In the genomic region with DNA sequence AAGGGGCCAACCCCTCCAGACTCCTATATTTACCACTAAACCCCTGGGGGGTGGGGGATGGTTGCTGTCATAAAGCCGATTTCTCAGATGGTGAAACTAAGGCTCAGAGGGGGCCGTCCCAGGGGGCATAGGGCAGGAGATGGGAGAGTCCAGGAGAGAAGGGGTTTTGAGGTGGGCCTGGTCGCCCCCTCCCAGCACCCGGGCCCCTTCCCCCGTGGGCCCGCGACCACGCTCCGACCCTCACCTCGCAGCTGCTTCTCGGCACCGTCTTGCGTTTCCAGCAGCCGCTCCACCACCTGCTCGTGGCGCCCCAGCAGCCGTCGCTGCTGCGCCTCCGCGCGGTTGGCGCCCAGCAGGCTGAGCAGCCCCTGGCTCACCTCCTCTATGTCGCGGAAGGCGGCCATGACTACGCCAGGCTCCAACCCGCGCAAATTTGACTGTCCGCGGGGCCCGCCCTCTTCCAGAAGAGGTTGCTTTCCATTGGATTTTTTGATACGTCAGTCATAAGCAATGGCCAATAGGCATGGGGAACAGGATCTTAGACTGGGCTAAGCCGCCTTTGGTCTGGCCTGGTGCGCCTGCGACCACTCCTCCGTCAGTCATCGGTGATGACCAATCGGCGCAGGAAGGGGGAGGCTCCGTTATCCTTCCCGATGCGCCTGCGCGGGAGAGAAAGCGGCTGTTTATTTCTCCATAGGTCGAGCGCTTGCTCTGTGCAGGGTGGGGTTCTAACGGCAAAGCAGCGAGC, we compare ENCODE assay signal across 1 cellular context.
TF ChIP-seq lines count a peak whose summit lies in the region.

A gene with protein sequence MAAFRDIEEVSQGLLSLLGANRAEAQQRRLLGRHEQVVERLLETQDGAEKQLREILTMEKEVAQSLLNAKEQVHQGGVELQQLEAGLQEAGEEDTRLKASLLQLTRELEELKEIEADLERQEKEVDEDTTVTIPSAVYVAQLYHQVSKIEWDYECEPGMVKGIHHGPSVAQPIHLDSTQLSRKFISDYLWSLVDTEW (minus strand): TSS at position 410 of the 748 bp plus-strand sequence. CDS start 6 bp downstream, at position 404.

TF ChIP-seq in HepG2, 621 proteins besides CTCF, POLR2A, EP300 and RAD21 (continued from another document and continues in another):
- TF ChIP-seq DR1 (CRISPR knock-in tag; IDR thresholded peaks at IDR 0.05) (peak; percentile 73), SALL2 (CRISPR knock-in tag; IDR thresholded peaks at IDR 0.05) (no peak), ZFP36L1 (CRISPR knock-in tag; IDR thresholded peaks at IDR 0.05) (peak; percentile 64; the same call in 1 of the 2 replicates), NFYB (CRISPR knock-in tag; IDR thresholded peaks at IDR 0.05) (peak; percentile 96), KAT8 (CRISPR knock-in tag; IDR thresholded peaks at IDR 0.05) (peak; percentile 46), XBP1 (CRISPR knock-in tag; IDR thresholded peaks at IDR 0.05) (no peak), CREM (IDR thresholded peaks at IDR 0.05) (peak; percentile 40), CREM (CRISPR knock-in tag; IDR thresholded peaks at IDR 0.05) (no peak; the same call in 1 of the 2 replicates), DNMT1 (CRISPR knock-in tag; IDR thresholded peaks at IDR 0.05) (peak; percentile 78; the same call in 1 of the 2 replicates), JUN (CRISPR knock-in tag; IDR thresholded peaks at IDR 0.05) (no peak), SKI (IDR thresholded peaks at IDR 0.05; ENCODE audit: partially characterized antibody) (no peak), SMYD3 (CRISPR knock-in tag; IDR thresholded peaks at IDR 0.05) (no peak), RELA (CRISPR knock-in tag; IDR thresholded peaks at IDR 0.05) (no peak), MED1 (CRISPR knock-in tag; IDR thresholded peaks at IDR 0.05) (no peak), SMAD3 (CRISPR knock-in tag; IDR thresholded peaks at IDR 0.05) (no peak; the same call in 1 of the 2 replicates), MIER3 (CRISPR knock-in tag; IDR thresholded peaks at IDR 0.05; ENCODE audit: borderline replicate concordance) (peak; percentile 42; the same call in 1 of the 2 replicates), MBNL3 (CRISPR knock-in tag; conservative IDR thresholded peaks at IDR 0.05) (no peak), NPAS2 (CRISPR knock-in tag; IDR thresholded peaks at IDR 0.05; ENCODE audit: borderline replicate concordance) (no peak), ZFAT (CRISPR knock-in tag; conservative IDR thresholded peaks at IDR 0.05) (no peak), MTF2 (CRISPR knock-in tag; IDR thresholded peaks at IDR 0.05; ENCODE audit: borderline replicate concordance) (no peak), BRCA1 (CRISPR knock-in tag; IDR thresholded peaks at IDR 0.05) (0 out of 2 replicates have a peak, but pooled peaks have one; percentile 17), KDM1A (CRISPR knock-in tag; IDR thresholded peaks at IDR 0.05) (no peak), U2AF1 (optimal IDR thresholded peaks at IDR 0.05; ENCODE audit: low read depth, low read length) (no peak), ZBTB3 (CRISPR knock-in tag; IDR thresholded peaks at IDR 0.05; ENCODE audit: borderline replicate concordance, low read depth) (no peak), ZNF724P (CRISPR knock-in tag; IDR thresholded peaks at IDR 0.05; ENCODE audit: borderline replicate concordance) (peak; percentile 86), ZMYM2 (CRISPR knock-in tag; IDR thresholded peaks at IDR 0.05) (no peak), AGO2 (optimal IDR thresholded peaks at IDR 0.05; ENCODE audit: low read depth, low read length) (peak; percentile 23), ZFP1 (CRISPR knock-in tag; IDR thresholded peaks at IDR 0.05) (no peak), SMAD9 (CRISPR knock-in tag; IDR thresholded peaks at IDR 0.05) (no peak), ZNF34 (CRISPR knock-in tag; IDR thresholded peaks at IDR 0.05; ENCODE audit: borderline replicate concordance) (no peak), GTF3A (CRISPR knock-in tag; conservative IDR thresholded peaks at IDR 0.05) (no peak), ZSCAN29 (CRISPR knock-in tag; conservative IDR thresholded peaks at IDR 0.05) (no peak), ZNF335 (CRISPR knock-in tag; IDR thresholded peaks at IDR 0.05) (no peak), SYNCRIP (IDR thresholded peaks at IDR 0.05; ENCODE audit: insufficient read depth, low read depth, low read length) (no peak), SIN3B (IDR thresholded peaks at IDR 0.05; ENCODE audit: low read length) (peak; percentile 95), ZNF382 (CRISPR knock-in tag; IDR thresholded peaks at IDR 0.05; ENCODE audit: borderline replicate concordance) (no peak), ETV6 (CRISPR knock-in tag; conservative IDR thresholded peaks at IDR 0.05) (no peak), ZNF3 (CRISPR knock-in tag; IDR thresholded peaks at IDR 0.05) (no peak)
- TF ChIP-seq, protein P1, sequence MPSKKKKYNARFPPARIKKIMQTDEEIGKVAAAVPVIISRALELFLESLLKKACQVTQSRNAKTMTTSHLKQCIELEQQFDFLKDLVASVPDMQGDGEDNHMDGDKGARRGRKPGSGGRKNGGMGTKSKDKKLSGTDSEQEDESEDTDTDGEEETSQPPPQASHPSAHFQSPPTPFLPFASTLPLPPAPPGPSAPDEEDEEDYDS (CRISPR knock-in tag; IDR thresholded peaks at IDR 0.05) = peak; percentile 85
- TF ChIP-seq, protein P2, sequence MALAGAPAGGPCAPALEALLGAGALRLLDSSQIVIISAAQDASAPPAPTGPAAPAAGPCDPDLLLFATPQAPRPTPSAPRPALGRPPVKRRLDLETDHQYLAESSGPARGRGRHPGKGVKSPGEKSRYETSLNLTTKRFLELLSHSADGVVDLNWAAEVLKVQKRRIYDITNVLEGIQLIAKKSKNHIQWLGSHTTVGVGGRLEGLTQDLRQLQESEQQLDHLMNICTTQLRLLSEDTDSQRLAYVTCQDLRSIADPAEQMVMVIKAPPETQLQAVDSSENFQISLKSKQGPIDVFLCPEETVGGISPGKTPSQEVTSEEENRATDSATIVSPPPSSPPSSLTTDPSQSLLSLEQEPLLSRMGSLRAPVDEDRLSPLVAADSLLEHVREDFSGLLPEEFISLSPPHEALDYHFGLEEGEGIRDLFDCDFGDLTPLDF (CRISPR knock-in tag; IDR thresholded peaks at IDR 0.05) = peak; percentile 99
- TF ChIP-seq, protein P3, sequence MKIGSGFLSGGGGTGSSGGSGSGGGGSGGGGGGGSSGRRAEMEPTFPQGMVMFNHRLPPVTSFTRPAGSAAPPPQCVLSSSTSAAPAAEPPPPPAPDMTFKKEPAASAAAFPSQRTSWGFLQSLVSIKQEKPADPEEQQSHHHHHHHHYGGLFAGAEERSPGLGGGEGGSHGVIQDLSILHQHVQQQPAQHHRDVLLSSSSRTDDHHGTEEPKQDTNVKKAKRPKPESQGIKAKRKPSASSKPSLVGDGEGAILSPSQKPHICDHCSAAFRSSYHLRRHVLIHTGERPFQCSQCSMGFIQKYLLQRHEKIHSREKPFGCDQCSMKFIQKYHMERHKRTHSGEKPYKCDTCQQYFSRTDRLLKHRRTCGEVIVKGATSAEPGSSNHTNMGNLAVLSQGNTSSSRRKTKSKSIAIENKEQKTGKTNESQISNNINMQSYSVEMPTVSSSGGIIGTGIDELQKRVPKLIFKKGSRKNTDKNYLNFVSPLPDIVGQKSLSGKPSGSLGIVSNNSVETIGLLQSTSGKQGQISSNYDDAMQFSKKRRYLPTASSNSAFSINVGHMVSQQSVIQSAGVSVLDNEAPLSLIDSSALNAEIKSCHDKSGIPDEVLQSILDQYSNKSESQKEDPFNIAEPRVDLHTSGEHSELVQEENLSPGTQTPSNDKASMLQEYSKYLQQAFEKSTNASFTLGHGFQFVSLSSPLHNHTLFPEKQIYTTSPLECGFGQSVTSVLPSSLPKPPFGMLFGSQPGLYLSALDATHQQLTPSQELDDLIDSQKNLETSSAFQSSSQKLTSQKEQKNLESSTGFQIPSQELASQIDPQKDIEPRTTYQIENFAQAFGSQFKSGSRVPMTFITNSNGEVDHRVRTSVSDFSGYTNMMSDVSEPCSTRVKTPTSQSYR (CRISPR knock-in tag; IDR thresholded peaks at IDR 0.05; ENCODE audit: borderline replicate concordance) = no peak
- TF ChIP-seq, protein P4, sequence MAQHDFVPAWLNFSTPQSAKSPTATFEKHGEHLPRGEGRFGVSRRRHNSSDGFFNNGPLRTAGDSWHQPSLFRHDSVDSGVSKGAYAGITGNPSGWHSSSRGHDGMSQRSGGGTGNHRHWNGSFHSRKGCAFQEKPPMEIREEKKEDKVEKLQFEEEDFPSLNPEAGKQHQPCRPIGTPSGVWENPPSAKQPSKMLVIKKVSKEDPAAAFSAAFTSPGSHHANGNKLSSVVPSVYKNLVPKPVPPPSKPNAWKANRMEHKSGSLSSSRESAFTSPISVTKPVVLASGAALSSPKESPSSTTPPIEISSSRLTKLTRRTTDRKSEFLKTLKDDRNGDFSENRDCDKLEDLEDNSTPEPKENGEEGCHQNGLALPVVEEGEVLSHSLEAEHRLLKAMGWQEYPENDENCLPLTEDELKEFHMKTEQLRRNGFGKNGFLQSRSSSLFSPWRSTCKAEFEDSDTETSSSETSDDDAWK (CRISPR knock-in tag; IDR thresholded peaks at IDR 0.05) = no peak
- TF ChIP-seq, protein P5, sequence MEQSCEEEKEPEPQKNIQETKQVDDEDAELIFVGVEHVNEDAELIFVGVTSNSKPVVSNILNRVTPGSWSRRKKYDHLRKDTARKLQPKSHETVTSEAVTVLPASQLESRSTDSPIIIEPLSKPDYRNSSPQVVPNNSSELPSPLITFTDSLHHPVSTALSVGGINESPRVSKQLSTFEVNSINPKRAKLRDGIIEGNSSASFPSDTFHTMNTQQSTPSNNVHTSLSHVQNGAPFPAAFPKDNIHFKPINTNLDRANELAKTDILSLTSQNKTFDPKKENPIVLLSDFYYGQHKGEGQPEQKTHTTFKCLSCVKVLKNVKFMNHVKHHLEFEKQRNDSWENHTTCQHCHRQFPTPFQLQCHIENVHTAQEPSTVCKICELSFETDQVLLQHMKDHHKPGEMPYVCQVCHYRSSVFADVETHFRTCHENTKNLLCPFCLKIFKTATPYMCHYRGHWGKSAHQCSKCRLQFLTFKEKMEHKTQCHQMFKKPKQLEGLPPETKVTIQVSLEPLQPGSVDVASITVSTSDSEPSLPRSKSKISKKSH (CRISPR knock-in tag; IDR thresholded peaks at IDR 0.05; ENCODE audit: borderline replicate concordance) = no peak
- TF ChIP-seq, protein P6, sequence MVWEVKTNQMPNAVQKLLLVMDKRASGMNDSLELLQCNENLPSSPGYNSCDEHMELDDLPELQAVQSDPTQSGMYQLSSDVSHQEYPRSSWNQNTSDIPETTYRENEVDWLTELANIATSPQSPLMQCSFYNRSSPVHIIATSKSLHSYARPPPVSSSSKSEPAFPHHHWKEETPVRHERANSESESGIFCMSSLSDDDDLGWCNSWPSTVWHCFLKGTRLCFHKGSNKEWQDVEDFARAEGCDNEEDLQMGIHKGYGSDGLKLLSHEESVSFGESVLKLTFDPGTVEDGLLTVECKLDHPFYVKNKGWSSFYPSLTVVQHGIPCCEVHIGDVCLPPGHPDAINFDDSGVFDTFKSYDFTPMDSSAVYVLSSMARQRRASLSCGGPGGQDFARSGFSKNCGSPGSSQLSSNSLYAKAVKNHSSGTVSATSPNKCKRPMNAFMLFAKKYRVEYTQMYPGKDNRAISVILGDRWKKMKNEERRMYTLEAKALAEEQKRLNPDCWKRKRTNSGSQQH (CRISPR knock-in tag; IDR thresholded peaks at IDR 0.05; ENCODE audit: low read depth) = peak; percentile 71; the same call in 1 of the 2 replicates
- TF ChIP-seq, protein P7, sequence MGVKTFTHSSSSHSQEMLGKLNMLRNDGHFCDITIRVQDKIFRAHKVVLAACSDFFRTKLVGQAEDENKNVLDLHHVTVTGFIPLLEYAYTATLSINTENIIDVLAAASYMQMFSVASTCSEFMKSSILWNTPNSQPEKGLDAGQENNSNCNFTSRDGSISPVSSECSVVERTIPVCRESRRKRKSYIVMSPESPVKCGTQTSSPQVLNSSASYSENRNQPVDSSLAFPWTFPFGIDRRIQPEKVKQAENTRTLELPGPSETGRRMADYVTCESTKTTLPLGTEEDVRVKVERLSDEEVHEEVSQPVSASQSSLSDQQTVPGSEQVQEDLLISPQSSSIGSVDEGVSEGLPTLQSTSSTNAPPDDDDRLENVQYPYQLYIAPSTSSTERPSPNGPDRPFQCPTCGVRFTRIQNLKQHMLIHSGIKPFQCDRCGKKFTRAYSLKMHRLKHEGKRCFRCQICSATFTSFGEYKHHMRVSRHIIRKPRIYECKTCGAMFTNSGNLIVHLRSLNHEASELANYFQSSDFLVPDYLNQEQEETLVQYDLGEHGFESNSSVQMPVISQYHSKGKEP (CRISPR knock-in tag; IDR thresholded peaks at IDR 0.05) = no peak
- TF ChIP-seq, protein P8, sequence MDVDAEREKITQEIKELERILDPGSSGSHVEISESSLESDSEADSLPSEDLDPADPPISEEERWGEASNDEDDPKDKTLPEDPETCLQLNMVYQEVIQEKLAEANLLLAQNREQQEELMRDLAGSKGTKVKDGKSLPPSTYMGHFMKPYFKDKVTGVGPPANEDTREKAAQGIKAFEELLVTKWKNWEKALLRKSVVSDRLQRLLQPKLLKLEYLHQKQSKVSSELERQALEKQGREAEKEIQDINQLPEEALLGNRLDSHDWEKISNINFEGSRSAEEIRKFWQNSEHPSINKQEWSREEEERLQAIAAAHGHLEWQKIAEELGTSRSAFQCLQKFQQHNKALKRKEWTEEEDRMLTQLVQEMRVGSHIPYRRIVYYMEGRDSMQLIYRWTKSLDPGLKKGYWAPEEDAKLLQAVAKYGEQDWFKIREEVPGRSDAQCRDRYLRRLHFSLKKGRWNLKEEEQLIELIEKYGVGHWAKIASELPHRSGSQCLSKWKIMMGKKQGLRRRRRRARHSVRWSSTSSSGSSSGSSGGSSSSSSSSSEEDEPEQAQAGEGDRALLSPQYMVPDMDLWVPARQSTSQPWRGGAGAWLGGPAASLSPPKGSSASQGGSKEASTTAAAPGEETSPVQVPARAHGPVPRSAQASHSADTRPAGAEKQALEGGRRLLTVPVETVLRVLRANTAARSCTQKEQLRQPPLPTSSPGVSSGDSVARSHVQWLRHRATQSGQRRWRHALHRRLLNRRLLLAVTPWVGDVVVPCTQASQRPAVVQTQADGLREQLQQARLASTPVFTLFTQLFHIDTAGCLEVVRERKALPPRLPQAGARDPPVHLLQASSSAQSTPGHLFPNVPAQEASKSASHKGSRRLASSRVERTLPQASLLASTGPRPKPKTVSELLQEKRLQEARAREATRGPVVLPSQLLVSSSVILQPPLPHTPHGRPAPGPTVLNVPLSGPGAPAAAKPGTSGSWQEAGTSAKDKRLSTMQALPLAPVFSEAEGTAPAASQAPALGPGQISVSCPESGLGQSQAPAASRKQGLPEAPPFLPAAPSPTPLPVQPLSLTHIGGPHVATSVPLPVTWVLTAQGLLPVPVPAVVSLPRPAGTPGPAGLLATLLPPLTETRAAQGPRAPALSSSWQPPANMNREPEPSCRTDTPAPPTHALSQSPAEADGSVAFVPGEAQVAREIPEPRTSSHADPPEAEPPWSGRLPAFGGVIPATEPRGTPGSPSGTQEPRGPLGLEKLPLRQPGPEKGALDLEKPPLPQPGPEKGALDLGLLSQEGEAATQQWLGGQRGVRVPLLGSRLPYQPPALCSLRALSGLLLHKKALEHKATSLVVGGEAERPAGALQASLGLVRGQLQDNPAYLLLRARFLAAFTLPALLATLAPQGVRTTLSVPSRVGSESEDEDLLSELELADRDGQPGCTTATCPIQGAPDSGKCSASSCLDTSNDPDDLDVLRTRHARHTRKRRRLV (CRISPR knock-in tag; IDR thresholded peaks at IDR 0.05) = peak; percentile 70; the same call in 1 of the 2 replicates
